Comparison of ENCODE assay signal across 8 cellular contexts in the genomic region with DNA sequence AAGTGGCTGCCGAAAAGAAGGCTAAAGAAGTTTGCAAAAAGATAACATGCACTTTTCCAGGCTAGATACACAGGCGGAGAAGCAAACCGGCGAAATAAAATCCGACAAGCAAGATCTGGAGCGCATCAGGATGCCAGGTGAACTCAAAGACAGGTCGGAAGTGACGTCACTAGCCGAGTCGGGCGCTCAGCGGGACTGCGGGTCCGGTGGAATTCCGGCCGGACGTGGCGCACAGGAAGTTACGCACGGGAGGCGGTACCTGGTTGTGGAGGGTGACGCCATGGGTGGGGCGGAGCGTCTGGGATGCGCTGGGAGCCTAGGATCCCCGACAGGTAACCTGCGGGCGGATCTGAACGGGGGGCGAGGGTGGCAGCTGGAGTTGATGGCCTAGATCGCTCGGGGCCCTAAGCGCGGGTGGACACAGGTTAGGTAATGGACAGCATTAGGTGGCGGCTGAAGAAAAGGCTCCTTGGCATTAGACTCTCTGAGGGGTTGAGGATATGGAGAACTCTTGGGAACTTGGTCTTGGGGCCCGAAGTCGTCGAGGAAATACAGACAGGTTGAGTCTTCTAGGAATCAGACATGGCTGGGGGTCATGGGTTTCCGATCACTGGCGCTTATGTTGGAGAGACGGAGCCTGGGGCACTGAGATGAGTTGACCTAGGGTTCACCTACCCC. TPM values are rescaled to one million over a fixed set of nuclear protein-coding genes. Genes with fewer than 3 reads are reported as not detected.
A peak's percentile ranks its signal among the peaks of the same experiment; 100 is the strongest.
DNase-seq lines count a peak whose midpoint lies in the region; ATAC-seq and TF ChIP-seq lines count a peak whose summit lies in the region.

No MANE protein-coding gene starts in this region.

- peak overlapping the region; percentile 40 for H3K9ac ChIP-seq in HUES48 (ENCODE audit: low read depth, low read length)

- peaks cover 10% of the 10 kb centered on the region for H3K36me3 Mint-ChIP-seq in Caco-2 (ENCODE audit: insufficient read depth, unreplicated experiment)
- H3K36me3 Mint-ChIP-seq in activated T-cell treated with anti-CD3 and anti-CD28 coated beads, Interleukin-2, amount 50 U/mL, for 24 hours (ENCODE audit: low read depth) = peaks cover 10% of the 10 kb centered on the region

- H2AFZ ChIP-seq in OCI-LY7 (ENCODE audit: low read length) = peak overlapping the region; percentile 94

- H3K4me3 ChIP-seq in Caco-2 (ENCODE audit: low read depth, low read length) = peak overlapping the region; percentile 57
- H3K4me3 ChIP-seq in HUES48 (ENCODE audit: low read depth, low read length) = peak overlapping the region; percentile 80
- peak overlapping the region; percentile 73 for H3K4me3 ChIP-seq in OCI-LY7 (ENCODE audit: low read depth, low read length, poor library complexity, severe bottlenecking)
- peak overlapping the region; percentile 32 for H3K4me3 ChIP-seq in mucosa of descending colon

- H4K20me1 ChIP-seq in OCI-LY7 (ENCODE audit: insufficient read depth, low read length) = no peaks in the 10 kb centered on the region

- H3K9me2 ChIP-seq in OCI-LY7 (ENCODE audit: insufficient read depth, low read length) = no peaks in the 10 kb centered on the region

- H3K4me1 ChIP-seq in Caco-2 (no peaks in the 10 kb centered on the region), HUES48 (ENCODE audit: control insufficient read depth, insufficient read depth, low read length) (peaks cover 3% of the 10 kb centered on the region; the same call in 1 of the 2 replicates), OCI-LY7 (ENCODE audit: insufficient read depth, low read length, poor library complexity, severe bottlenecking) (peaks cover 9% of the 10 kb centered on the region), mucosa of descending colon (ENCODE audit: low read depth) (peaks cover 18% of the 10 kb centered on the region)

- intact Hi-C loops in Caco-2 (cut with micrococcal nuclease; ENCODE audit: unreplicated experiment) (no loop called here), OCI-LY7 (cut with micrococcal nuclease; ENCODE audit: unreplicated experiment) (no loop called here), mucosa of descending colon (cut with DNase I, micrococcal nuclease) (no loop called here)

- DNase-seq in Caco-2 (peak; percentile 96 to 97), OCI-LY7 (ENCODE audit: low spot score) (peak; percentile 97), erythroblast (lab: John Stamatoyannopoulos, UW) (peak; percentile 96), mucosa of descending colon (peak; percentile 98 to 99 (median 98))
- DNase-seq in activated T-cell treated with anti-CD3 and anti-CD28 coated beads, Interleukin-2, amount 50 U/mL, for 24 hours = peak; percentile 97
- DNase-seq in stimulated activated CD8-positive, alpha-beta memory T cell treated with anti-CD3 and anti-CD28 coated beads, Interleukin-2, amount 100 ng/mL, for 48 hours (ENCODE audit: low read depth in 2 of 2) = peak; percentile 90 to 94

- TF ChIP-seq POLR2A in erythroblast (IDR thresholded peaks at IDR 0.05; ENCODE audit: low read length) = peak; percentile 83

- H3K4me1 Mint-ChIP-seq in Caco-2 (ENCODE audit: low read depth, unreplicated experiment) = no peaks in the 10 kb centered on the region
- H3K4me1 Mint-ChIP-seq in activated T-cell treated with anti-CD3 and anti-CD28 coated beads, Interleukin-2, amount 50 U/mL, for 24 hours (ENCODE audit: low read depth) = peaks cover 23% of the 10 kb centered on the region

- peak overlapping the region; percentile 65 for H3K4me2 ChIP-seq in OCI-LY7 (ENCODE audit: low read length)

- no peaks in the 10 kb centered on the region for H3K27me3 ChIP-seq in Caco-2 (replicated peaks; ENCODE audit: control insufficient read depth, insufficient read depth, low read length)
- H3K27me3 ChIP-seq in HUES48 (ENCODE audit: control insufficient read depth, insufficient read depth, low read length) = no peaks in the 10 kb centered on the region

- H3K4me3 Mint-ChIP-seq in Caco-2 (ENCODE audit: unreplicated experiment) = peak overlapping the region; percentile 95
- H3K4me3 Mint-ChIP-seq in activated T-cell treated with anti-CD3 and anti-CD28 coated beads, Interleukin-2, amount 50 U/mL, for 24 hours = peak overlapping the region; percentile 92

- TF ChIP-seq CTCF in Caco-2 (IDR thresholded peaks at IDR 0.05; ENCODE audit: insufficient read depth in 1 of 2, low read depth in 1 of 2, low read length in 1 of 2, severe bottlenecking in 1 of 2, unreplicated experiment in 1 of 2) (no peak), OCI-LY7 (conservative IDR thresholded peaks at IDR 0.05; ENCODE audit: low read length) (no peak), mucosa of descending colon (IDR thresholded peaks at IDR 0.05) (no peak)

- H3K36me3 ChIP-seq in Caco-2 (ENCODE audit: control insufficient read depth, insufficient read depth, low read length) = no peaks in the 10 kb centered on the region
- no peaks in the 10 kb centered on the region for H3K36me3 ChIP-seq in HUES48 (ENCODE audit: control insufficient read depth, insufficient read depth, low read length)
- no peaks in the 10 kb centered on the region for H3K36me3 ChIP-seq in OCI-LY7 (ENCODE audit: insufficient read depth, low read length)
- no peaks in the 10 kb centered on the region for H3K36me3 ChIP-seq in mucosa of descending colon (ENCODE audit: low read depth)

- no peaks in the 10 kb centered on the region for H3K9me3 ChIP-seq in Caco-2
- no peaks in the 10 kb centered on the region for H3K9me3 ChIP-seq in HUES48 (ENCODE audit: control insufficient read depth, insufficient read depth, low read length)
- H3K9me3 ChIP-seq in OCI-LY7 (ENCODE audit: low read length) = no peaks in the 10 kb centered on the region
- H3K9me3 ChIP-seq in mucosa of descending colon = no peaks in the 10 kb centered on the region

- H3K27ac Mint-ChIP-seq in Caco-2 (ENCODE audit: unreplicated experiment) = peak overlapping the region; percentile 95
- peak overlapping the region; percentile 92 for H3K27ac Mint-ChIP-seq in activated T-cell treated with anti-CD3 and anti-CD28 coated beads, Interleukin-2, amount 50 U/mL, for 24 hours

- BruUV-seq in Caco-2 (replicated peaks; lab: Mats Ljungman, UMichigan) (no TSS peak), OCI-LY7 (replicated peaks; lab: Mats Ljungman, UMichigan) (no TSS peak)

- peaks cover 6% of the 10 kb centered on the region; the same call in 1 of the 2 replicates for H3K79me2 ChIP-seq in OCI-LY7 (ENCODE audit: insufficient read depth, low read depth, low read length)

- peak overlapping the region; percentile 56 for H3K27ac ChIP-seq in HUES48 (ENCODE audit: low read depth, low read length)
- H3K27ac ChIP-seq in OCI-LY7 (ENCODE audit: low read depth, low read length, poor library complexity, severe bottlenecking) = no peak overlapping the region

- ATAC-seq in GM21423 (IDR thresholded peaks at IDR 0.05; ENCODE audit: unreplicated experiment) (peak; percentile 99), mucosa of descending colon (peak; percentile 100)

- CTCF ChIA-PET in Caco-2 (lab: Charles Lee) = interaction anchor here (0.5 kb wide), 1 partner anchor 137 kb away, joined by 6 read pairs; no protein-coding TSS in a partner anchor
- CTCF ChIA-PET in OCI-LY7 (lab: Charles Lee; ENCODE audit: unreplicated experiment) = no interaction called here

- no peaks in the 10 kb centered on the region for H3K27me3 Mint-ChIP-seq in Caco-2 (ENCODE audit: insufficient read depth, unreplicated experiment)
- H3K27me3 Mint-ChIP-seq in activated T-cell treated with anti-CD3 and anti-CD28 coated beads, Interleukin-2, amount 50 U/mL, for 24 hours = peaks cover 13% of the 10 kb centered on the region

- POLR2A ChIA-PET in Caco-2 (lab: Charles Lee) (no interaction called here), OCI-LY7 (lab: Charles Lee) (no interaction called here)

- H3K9me3 Mint-ChIP-seq in Caco-2 (ENCODE audit: unreplicated experiment) = no peaks in the 10 kb centered on the region
- H3K9me3 Mint-ChIP-seq in activated T-cell treated with anti-CD3 and anti-CD28 coated beads, Interleukin-2, amount 50 U/mL, for 24 hours = peaks cover 2% of the 10 kb centered on the region

RNA-seq across cellular contexts. Expression of a gene that starts 29.0 kb away (rescaled TPM):
- total RNA-seq in Caco-2 (2022) (24.9 and 25.0 TPM in 2 replicates), OCI-LY7 (2022) (1.1 and 1.3 TPM in 2 replicates), mucosa of descending colon (10 to 100 TPM; 18.3 to 33.2 (median 29.0) TPM)
- total RNA-seq in OCI-LY7 (2014; rRNA removed; shearing (Covaris generic)) = 0.15 TPM in 1 of 2 replicates, not detected in the other

Comparison
In these comparisons a context has a peak if more than half of its experiments do, and no peak if none do; other contexts are left out.
1. RNA of a gene that starts 29.0 kb away (total RNA-seq): 18.3 to 33.2 TPM in mucosa of descending colon and 24.9 to 25.0 TPM in Caco-2; 0.15 to 1.3 TPM in OCI-LY7; every median in the first group is over 4 times any median in the second.
2. Peak in every context shown above with its lines, with median percentiles within 50 percentile points of each other: DNase-seq and H3K4me3 ChIP-seq.